ENCODE assay signal across 36 cellular contexts in genomic region chr14:89436274-89436656, GRCh38. TPM values are rescaled to one million over a fixed set of nuclear protein-coding genes. Genes with fewer than 3 reads are reported as not detected.
A peak's percentile ranks its signal among the peaks of the same experiment; 100 is the strongest.
DNase-seq lines count a peak whose midpoint lies in the region; ATAC-seq, FAIRE-seq and TF ChIP-seq lines count a peak whose summit lies in the region.
"Had no signal": no experiment of that assay in that cellular context is flagged by ENCODE, and none has a peak within 500 bp of the region (broad histone marks: within the 10 kb centered on the region; RNA-seq: fewer than 3 reads in every experiment).

No MANE protein-coding gene starts in this region.

- peak overlapping the region; percentile 77; the same call in 1 of the 2 replicates for H2BK5ac ChIP-seq in H1 (ENCODE audit: low read depth, low read length)

- H4K5ac ChIP-seq in H1 (ENCODE audit: insufficient read length, low read depth, low read length): no peak overlapping the region

- H2BK20ac ChIP-seq in H1 (ENCODE audit: low read length): no peak overlapping the region

- peaks cover 0 to 64% of the 10 kb centered on the region in 2 experiments; a peak in 3 of 4 replicates for H3K79me2 ChIP-seq in H1 (ENCODE audit: control insufficient read depth in 1 of 2, insufficient read depth in 2 of 2, low read length in 2 of 2)

- H3K4me3 ChIP-seq in CD8-positive, alpha-beta memory T cell (ENCODE audit: low read length): no peak overlapping the region
- H3K4me3 ChIP-seq in H1 (ENCODE audit: extremely low read depth in 1 of 4, insufficient read depth in 2 of 4, low read depth in 3 of 4, low read length in 4 of 4) (no peak overlapping the region), psoas muscle (no peak overlapping the region)
- H3K4me3 ChIP-seq: breast epithelium, suprapubic skin, upper lobe of right lung had no signal

- no peak overlapping the region for H2BK120ac ChIP-seq in H1 (replicated peaks; ENCODE audit: low read depth, low read length)

- H3K27ac ChIP-seq in CD8-positive, alpha-beta memory T cell (ENCODE audit: low read depth, low read length): no peak overlapping the region
- H3K27ac ChIP-seq in H1 (ENCODE audit: low read depth, low read length) (no peak overlapping the region), psoas muscle (peak overlapping the region; percentile 70)
- H3K27ac ChIP-seq: breast epithelium, suprapubic skin, upper lobe of right lung, VCaP had no signal

- no peak for TF ChIP-seq POLR2A in H1 (IDR thresholded peaks at IDR 0.05; ENCODE audit: control extremely low read depth in 1 of 2, low read depth in 2 of 2, low read length in 2 of 2)

- no peak overlapping the region for H3K9ac ChIP-seq in H1 (replicated peaks in 1 of 4; ENCODE audit: extremely low read depth in 1 of 4, low read depth in 3 of 4, low read length in 3 of 4)

- no peak overlapping the region for H3K18ac ChIP-seq in H1 (ENCODE audit: extremely low read depth, low read length)

- H3K9me3 Mint-ChIP-seq in activated CD8-positive, alpha-beta T cell treated with anti-CD3 and anti-CD28 coated beads for 36 hours: no peaks in the 10 kb centered on the region
- no peaks in the 10 kb centered on the region for H3K9me3 Mint-ChIP-seq in activated CD8-positive, alpha-beta T cell treated with anti-CD3 and anti-CD28 coated beads, Interleukin-2, amount 10 ng/mL, durations not matched to agents 7 days and 5 days (ENCODE audit: insufficient read depth)
- H3K9me3 Mint-ChIP-seq in CD8-positive, alpha-beta memory T cell: peaks cover 0 to 2% (median 0%) of the 10 kb centered on the region in 5 donors
- H3K9me3 Mint-ChIP-seq: activated T-cell treated with anti-CD3 and anti-CD28 coated beads, Interleukin-2, amount 50 U/mL, for 4 hours; memory B cell had no signal

- H3K27me3 ChIP-seq in CD8-positive, alpha-beta memory T cell (ENCODE audit: insufficient read depth, low read length, poor library complexity, severe bottlenecking): no peaks in the 10 kb centered on the region
- H3K27me3 ChIP-seq in H1 (replicated peaks in 1 of 4; ENCODE audit: control insufficient read depth in 3 of 4, extremely low read depth in 1 of 4, insufficient read depth in 3 of 4, low read length in 3 of 4) (no peaks in the 10 kb centered on the region), psoas muscle (ENCODE audit: insufficient read depth in 3 of 3, low read length in 2 of 3) (no peaks in the 10 kb centered on the region)
- H3K27me3 ChIP-seq: breast epithelium, suprapubic skin, upper lobe of right lung had no signal

- no peak for DNase-seq in activated CD8-positive, alpha-beta T cell treated with anti-CD3 and anti-CD28 coated beads for 36 hours
- no peak for DNase-seq in activated CD8-positive, alpha-beta T cell treated with anti-CD3 and anti-CD28 coated beads, Interleukin-2, amount 10 ng/mL, durations not matched to agents 7 days and 5 days
- DNase-seq in CD8-positive, alpha-beta memory T cell: peak in 2 of 5 donors; percentile 22 to 45
- no peak for DNase-seq in H1 (ENCODE audit: low read depth in 1 of 2, low spot score in 2 of 2)
- no peak for DNase-seq in psoas muscle
- DNase-seq in DMS 273 (lab: John Stamatoyannopoulos, UW; ENCODE audit: unreplicated experiment): no peak
- DNase-seq in ACHN: no peak
- DNase-seq: 8988T; activated CD4-positive, alpha-beta T cell treated with anti-CD3 and anti-CD28 coated beads for 48 hours; activated gamma-delta T cell treated with Interleukin-2 at 50 U/mL for 16 hours; activated T-cell treated with anti-CD3 and anti-CD28 coated beads, Interleukin-2, amount 50 U/mL, for 4 hours; amygdala; effector CD4-positive, alpha-beta T cell; H7; KBM-7; NCI-H1092; NCI-H1694 treated with DMSO at 0.1 percent for 48 hours; NCI-H2171; NCI-H82; occipital lobe; SIG-M5; stimulated activated CD4-positive, alpha-beta T cell treated with anti-CD3 and anti-CD28 coated beads, Interleukin-15, amount 100 ng/mL, for 24 hours; stimulated activated CD4-positive, alpha-beta T cell treated with anti-CD3 and anti-CD28 coated beads, Interleukin-4, amount 100 ng/mL, for 4 hours; T-helper 9 cell had no signal

- CTCF ChIA-PET in activated CD8-positive, alpha-beta T cell treated with anti-CD3 and anti-CD28 coated beads for 36 hours (lab: Charles Lee): interaction anchor here (0.6 kb wide), 1 partner anchor 43 kb away, joined by 3 read pairs; no protein-coding TSS in a partner anchor
- CTCF ChIA-PET in activated CD8-positive, alpha-beta T cell treated with anti-CD3 and anti-CD28 coated beads, Interleukin-2, amount 10 ng/mL, durations not matched to agents 7 days and 5 days (lab: Charles Lee): no interaction called here
- CTCF ChIA-PET in CD8-positive, alpha-beta memory T cell (lab: Charles Lee): interaction anchor here (0.7 kb wide), 1 partner anchor 328 kb away, joined by 3 read pairs; no protein-coding TSS in a partner anchor
- CTCF ChIA-PET in H1 (lab: Charles Lee; ENCODE audit: partially characterized antibody): no interaction called here

- peaks cover 8% of the 10 kb centered on the region for H3K36me3 Mint-ChIP-seq in activated CD8-positive, alpha-beta T cell treated with anti-CD3 and anti-CD28 coated beads for 36 hours (ENCODE audit: low read depth)
- H3K36me3 Mint-ChIP-seq in activated CD8-positive, alpha-beta T cell treated with anti-CD3 and anti-CD28 coated beads, Interleukin-2, amount 10 ng/mL, durations not matched to agents 7 days and 5 days (ENCODE audit: low read depth): peaks cover 9% of the 10 kb centered on the region
- peaks cover 4 to 12% (median 5%) of the 10 kb centered on the region in 3 donors for H3K36me3 Mint-ChIP-seq in CD8-positive, alpha-beta memory T cell

- H3K36me3 ChIP-seq in CD8-positive, alpha-beta memory T cell (ENCODE audit: insufficient read depth, low read length): no peaks in the 10 kb centered on the region
- H3K36me3 ChIP-seq in H1 (ENCODE audit: control insufficient read depth in 2 of 4, insufficient read depth in 4 of 4, low read length in 3 of 4): no peaks in the 10 kb centered on the region
- H3K36me3 ChIP-seq in psoas muscle (ENCODE audit: insufficient read depth in 1 of 2, low read depth in 1 of 2): no peaks in the 10 kb centered on the region
- H3K36me3 ChIP-seq: breast epithelium, suprapubic skin, upper lobe of right lung had no signal

- H2AFZ ChIP-seq in H1 (ENCODE audit: low read length): no peak overlapping the region

- intact Hi-C loops in activated CD8-positive, alpha-beta T cell treated with anti-CD3 and anti-CD28 coated beads for 36 hours (cut with micrococcal nuclease): no loop called here
- intact Hi-C loops in psoas muscle (cut with DNase I): no loop called here

- no peak overlapping the region for H3K4me2 ChIP-seq in H1 (ENCODE audit: insufficient read depth in 1 of 2, low read depth in 2 of 2, low read length in 2 of 2)

- peak overlapping the region; percentile 53 for H3K27ac Mint-ChIP-seq in activated CD8-positive, alpha-beta T cell treated with anti-CD3 and anti-CD28 coated beads for 36 hours
- H3K27ac Mint-ChIP-seq in activated CD8-positive, alpha-beta T cell treated with anti-CD3 and anti-CD28 coated beads, Interleukin-2, amount 10 ng/mL, durations not matched to agents 7 days and 5 days: no peak overlapping the region
- H3K27ac Mint-ChIP-seq in CD8-positive, alpha-beta memory T cell: peak overlapping the region; percentile 47 to 95 (median 86)

- no peak for TF ChIP-seq EP300 in H1 (IDR thresholded peaks at IDR 0.05; ENCODE audit: borderline replicate concordance in 1 of 2, low read depth in 2 of 2, low read length in 2 of 2)

- WGBS in H1 (ENCODE audit: extremely low coverage in 1 of 2, insufficient coverage in 1 of 2, insufficient read length in 1 of 2, insufficient replicate concordance in 2 of 2, low coverage in 1 of 2, low lambda C conversion rate in 2 of 2, missing lambda C conversion rate in 1 of 2), 2 experiments: 83% methylated on average over 8 of the region's 8 CpGs; no CpG with 5 or more reads in 1 of the 2 experiments
- 63 to 77% (median 75%) methylated on average over 8 of the region's 8 CpGs for WGBS in psoas muscle, 3 donors

- no peak overlapping the region for H2AK5ac ChIP-seq in H1 (ENCODE audit: low read depth, low read length)

- no peak for FAIRE-seq in H1 (lab: Jason Lieb, UNC)
- FAIRE-seq: colon, GM18507, GM19239, islet of Langerhans, RCC 7860 had no signal

- H3K14ac ChIP-seq in H1 (ENCODE audit: insufficient read length): no peak overlapping the region

- POLR2A ChIA-PET in activated CD8-positive, alpha-beta T cell treated with anti-CD3 and anti-CD28 coated beads for 36 hours (lab: Charles Lee): interaction anchor here (1.9 kb wide), 1 partner anchor 8 kb away, joined by 9 read pairs; no protein-coding TSS in a partner anchor
- POLR2A ChIA-PET in activated CD8-positive, alpha-beta T cell treated with anti-CD3 and anti-CD28 coated beads, Interleukin-2, amount 10 ng/mL, durations not matched to agents 7 days and 5 days (lab: Charles Lee): no interaction called here
- POLR2A ChIA-PET in CD8-positive, alpha-beta memory T cell (lab: Charles Lee): interaction anchor here (0.6 kb wide), 1 partner anchor 15 kb away, joined by 3 read pairs; no protein-coding TSS in a partner anchor
- POLR2A ChIA-PET in H1 (lab: Charles Lee; ENCODE audit: partially characterized antibody): no interaction called here

- H2BK15ac ChIP-seq in H1 (ENCODE audit: low read length): no peak overlapping the region

- no peaks in the 10 kb centered on the region for H4K20me1 ChIP-seq in H1 (replicated peaks in 1 of 2; ENCODE audit: control insufficient read depth in 1 of 2, insufficient read depth in 2 of 2, low read length in 2 of 2)

- H3K56ac ChIP-seq in H1 (replicated peaks; ENCODE audit: insufficient read length, low read depth, low read length): no peak overlapping the region

- no peaks in the 10 kb centered on the region for H3K9me3 ChIP-seq in CD8-positive, alpha-beta memory T cell (ENCODE audit: low read length)
- H3K9me3 ChIP-seq in H1 (ENCODE audit: insufficient read depth in 2 of 2, low read depth in 1 of 2, low read length in 1 of 2): no peaks in the 10 kb centered on the region
- H3K9me3 ChIP-seq in psoas muscle: no peaks in the 10 kb centered on the region
- H3K9me3 ChIP-seq: breast epithelium, suprapubic skin, upper lobe of right lung had no signal

- no peak overlapping the region for H3K23ac ChIP-seq in H1 (ENCODE audit: insufficient read length)

- TF ChIP-seq CTCF in activated CD8-positive, alpha-beta T cell treated with anti-CD3 and anti-CD28 coated beads for 36 hours (IDR thresholded peaks at IDR 0.05): no peak
- TF ChIP-seq CTCF in H1 (IDR thresholded peaks at IDR 0.05; ENCODE audit: control extremely low read depth in 1 of 3, insufficient read depth in 1 of 3, low read depth in 1 of 3, low read length in 3 of 3) (no peak), psoas muscle (IDR thresholded peaks at IDR 0.05) (no peak)

- no peaks in the 10 kb centered on the region for H3K27me3 Mint-ChIP-seq in activated CD8-positive, alpha-beta T cell treated with anti-CD3 and anti-CD28 coated beads for 36 hours
- no peaks in the 10 kb centered on the region for H3K27me3 Mint-ChIP-seq in activated CD8-positive, alpha-beta T cell treated with anti-CD3 and anti-CD28 coated beads, Interleukin-2, amount 10 ng/mL, durations not matched to agents 7 days and 5 days (ENCODE audit: low read depth)
- no peaks in the 10 kb centered on the region for H3K27me3 Mint-ChIP-seq in CD8-positive, alpha-beta memory T cell
- H3K27me3 Mint-ChIP-seq: memory B cell had no signal

- H3K23me2 ChIP-seq in H1 (ENCODE audit: low read depth, low read length): no peaks in the 10 kb centered on the region

- H3K4me3 Mint-ChIP-seq in activated CD8-positive, alpha-beta T cell treated with anti-CD3 and anti-CD28 coated beads for 36 hours: no peak overlapping the region
- no peak overlapping the region for H3K4me3 Mint-ChIP-seq in activated CD8-positive, alpha-beta T cell treated with anti-CD3 and anti-CD28 coated beads, Interleukin-2, amount 10 ng/mL, durations not matched to agents 7 days and 5 days
- peak overlapping the region in 4 of 7 donors; percentile 9 to 61 (median 31) for H3K4me3 Mint-ChIP-seq in CD8-positive, alpha-beta memory T cell
- H3K4me3 Mint-ChIP-seq: activated T-cell treated with anti-CD3 and anti-CD28 coated beads, Interleukin-2, amount 50 U/mL, for 4 hours; memory B cell had no signal

- H3K79me1 ChIP-seq in H1 (ENCODE audit: low read depth, low read length): peaks cover 3% of the 10 kb centered on the region

- in situ Hi-C loops in ACHN (cut with HindIII; ENCODE audit: low pct_ligation_motif_present, low pct_unique_long_range_greater_than_20kb, low sequenced_read_pairs): no loop called here

- H2BK12ac ChIP-seq in H1 (ENCODE audit: low read depth, low read length): peak overlapping the region; percentile 87; the same call in 1 of the 2 replicates

- ATAC-seq in activated CD8-positive, alpha-beta T cell treated with anti-CD3 and anti-CD28 coated beads for 36 hours: no peak
- no peak for ATAC-seq in activated CD8-positive, alpha-beta T cell treated with anti-CD3 and anti-CD28 coated beads, Interleukin-2, amount 10 ng/mL, durations not matched to agents 7 days and 5 days
- ATAC-seq in psoas muscle: no peak
- no peak for ATAC-seq in GM21423 (IDR thresholded peaks at IDR 0.05; ENCODE audit: unreplicated experiment)
- ATAC-seq: activated T-cell treated with anti-CD3 and anti-CD28 coated beads, Interleukin-2, amount 50 U/mL, for 4 hours; left lobe of liver; upper lobe of right lung had no signal

- H4K8ac ChIP-seq in H1 (ENCODE audit: extremely low read depth, insufficient read depth, low read length): no peak overlapping the region

- H3K4me1 ChIP-seq in CD8-positive, alpha-beta memory T cell (ENCODE audit: insufficient read depth, low read length): peaks cover 10% of the 10 kb centered on the region
- H3K4me1 ChIP-seq in H1 (replicated peaks in 1 of 4; ENCODE audit: control insufficient read depth in 3 of 4, insufficient read depth in 4 of 4, low read length in 3 of 4) (peaks cover 4 to 19% (median 16%) of the 10 kb centered on the region in 4 experiments; a peak in 6 of 7 replicates), psoas muscle (peaks cover 16% of the 10 kb centered on the region)
- H3K4me1 ChIP-seq: breast epithelium, upper lobe of right lung had no signal

- no peak for TF ChIP-seq RAD21 in H1 (IDR thresholded peaks at IDR 0.05 in 1 of 2, conservative IDR thresholded peaks at IDR 0.05 in 1 of 2; ENCODE audit: low read depth in 2 of 2, low read length in 2 of 2)

- H3K4me1 Mint-ChIP-seq in activated CD8-positive, alpha-beta T cell treated with anti-CD3 and anti-CD28 coated beads for 36 hours (ENCODE audit: low read depth): peaks cover 48% of the 10 kb centered on the region
- H3K4me1 Mint-ChIP-seq in activated CD8-positive, alpha-beta T cell treated with anti-CD3 and anti-CD28 coated beads, Interleukin-2, amount 10 ng/mL, durations not matched to agents 7 days and 5 days (ENCODE audit: low read depth): peaks cover 27% of the 10 kb centered on the region
- H3K4me1 Mint-ChIP-seq in CD8-positive, alpha-beta memory T cell: peaks cover 42 to 73% (median 58%) of the 10 kb centered on the region in 3 donors

- H4K91ac ChIP-seq in H1 (replicated peaks; ENCODE audit: insufficient read length, low read length): peak overlapping the region; percentile 22

- no peak overlapping the region for H3K4ac ChIP-seq in H1 (replicated peaks; ENCODE audit: insufficient read length, low read depth, low read length)

RNA-seq across cellular contexts. Expression of gene FOXN3, which starts 19.2 kb away (rescaled TPM):
- total RNA-seq in activated CD8-positive, alpha-beta T cell treated with anti-CD3 and anti-CD28 coated beads for 36 hours: 10 to 100 TPM; 83.4 to 85.0 TPM
- 10 to 100 TPM; 70.3 to 72.7 TPM for total RNA-seq in activated CD8-positive, alpha-beta T cell treated with anti-CD3 and anti-CD28 coated beads, Interleukin-2, amount 10 ng/mL, durations not matched to agents 7 days and 5 days
- total RNA-seq in CD8-positive, alpha-beta memory T cell: 10 to 100 TPM; 73.9 to 74.8 TPM
- 136 TPM for polyA plus RNA-seq in CD8-positive, alpha-beta memory T cell
- total RNA-seq in H1 (2021; fragmentation: NEBNext Ultra II Directional; extraction: Animal tissue kit (Norgen Biotek cat#: 25700)): 165 and 178 TPM in 2 replicates
- 52.6 and 76.3 TPM in 2 replicates for polyA plus RNA-seq in H1 (2011; rRNA removed)
- 50.2 TPM for polyA plus RNA-seq in H1 (2011; cell fraction: cytosol; rRNA removed)
- 191 TPM for polyA plus RNA-seq in H1 (2011; cell fraction: nucleus; rRNA removed)
- polyA plus RNA-seq in H1 (2012, experiment 1 of 2): 51.0 to 70.0 TPM (median 65.0 TPM) in 4 replicates
- 16.0 TPM for polyA plus RNA-seq in H1 (2012, experiment 2 of 2)
- 81.3 TPM for polyA plus RNA-seq in H1 (2013, experiment 1 of 2)
- 76.7 TPM for polyA plus RNA-seq in H1 (2013, experiment 2 of 2)
- polyA minus RNA-seq in H1 (2011; rRNA and poly(A)+ RNA removed): 259 and 262 TPM in 2 replicates
- polyA minus RNA-seq in H1 (2011; cell fraction: cytosol; rRNA and poly(A)+ RNA removed): 110 TPM
- 411 TPM for polyA minus RNA-seq in H1 (2011; cell fraction: nucleus; rRNA and poly(A)+ RNA removed)
- 100 to 1,000 TPM in 2 of 4 donors, 10 to 100 TPM in 2; 73.6 to 123 (median 101) TPM for total RNA-seq in psoas muscle
- polyA plus RNA-seq in psoas muscle: 10 to 100 TPM; 10.1 to 47.3 (median 25.6) TPM

Comparison
In these comparisons a context has a peak if more than half of its experiments do, and no peak if none do; other contexts are left out.
1. CTCF ChIA-PET loops: an anchor here in activated CD8-positive, alpha-beta T cell treated with anti-CD3 and anti-CD28 coated beads for 36 hours (0.6 kb wide) and CD8-positive, alpha-beta memory T cell (0.7 kb wide); none called in activated CD8-positive, alpha-beta T cell treated with anti-CD3 and anti-CD28 coated beads, Interleukin-2, amount 10 ng/mL, durations not matched to agents 7 days and 5 days and H1.
2. POLR2A ChIA-PET loops: an anchor here in activated CD8-positive, alpha-beta T cell treated with anti-CD3 and anti-CD28 coated beads for 36 hours (1.9 kb wide) and CD8-positive, alpha-beta memory T cell (0.6 kb wide); none called in activated CD8-positive, alpha-beta T cell treated with anti-CD3 and anti-CD28 coated beads, Interleukin-2, amount 10 ng/mL, durations not matched to agents 7 days and 5 days and H1.
3. H3K4me3 Mint-ChIP-seq: peak in CD8-positive, alpha-beta memory T cell (4 of 7); none in activated CD8-positive, alpha-beta T cell treated with anti-CD3 and anti-CD28 coated beads for 36 hours (single experiment) and activated CD8-positive, alpha-beta T cell treated with anti-CD3 and anti-CD28 coated beads, Interleukin-2, amount 10 ng/mL, durations not matched to agents 7 days and 5 days (single experiment).